Comparison of ENCODE assay signal across 8 cellular contexts in the genomic region with DNA sequence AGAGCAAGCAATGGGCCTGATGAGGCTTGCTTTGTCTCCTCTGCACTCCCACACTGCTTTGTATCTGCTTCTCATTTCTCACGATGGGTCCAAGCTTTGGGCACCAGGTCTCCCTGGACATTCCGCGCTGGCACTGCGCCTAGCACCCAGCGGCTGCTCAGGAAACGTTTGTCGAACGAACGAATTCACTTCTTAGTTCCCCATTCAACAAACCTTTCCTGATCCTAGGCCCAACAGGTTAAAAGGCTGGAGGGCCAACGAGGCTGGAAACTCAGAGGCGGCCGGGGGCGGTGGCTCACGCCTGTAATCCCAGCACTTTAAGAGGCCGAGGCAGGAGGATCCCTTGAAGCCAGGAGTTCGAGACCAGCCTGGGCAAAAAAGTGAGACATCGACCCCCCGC. TPM values are rescaled to one million over a fixed set of nuclear protein-coding genes. Genes with fewer than 3 reads are reported as not detected.
DNase-seq lines count a peak whose midpoint lies in the region; ATAC-seq and TF ChIP-seq lines count a peak whose summit lies in the region.

No MANE protein-coding gene starts in this region.

- H3K4me3 Mint-ChIP-seq in T-helper 2 cell treated with Interferon-gamma antibody and Interleukin-4, amounts not matched to agents 5 μg/mL and 100 μg/mL, for 36 hours: peak overlapping the region; percentile 96

- peaks cover 53% of the 10 kb centered on the region for H3K4me1 Mint-ChIP-seq in T-helper 2 cell treated with Interferon-gamma antibody and Interleukin-4, amounts not matched to agents 5 μg/mL and 100 μg/mL, for 36 hours (ENCODE audit: low read depth)

- no peaks in the 10 kb centered on the region for H3K9me3 Mint-ChIP-seq in T-helper 2 cell treated with Interferon-gamma antibody and Interleukin-4, amounts not matched to agents 5 μg/mL and 100 μg/mL, for 36 hours

- ATAC-seq in thoracic aorta (ENCODE audit: insufficient number of reproducible peaks, low FRiP score, low read depth) (no peak), HG03469 (IDR thresholded peaks at IDR 0.05; ENCODE audit: unreplicated experiment) (no peak)

- no peaks in the 10 kb centered on the region for H3K36me3 ChIP-seq in thoracic aorta

- H3K27ac ChIP-seq in thoracic aorta: peak overlapping the region; percentile 81 to 82

- no peaks in the 10 kb centered on the region for H3K27me3 Mint-ChIP-seq in T-helper 2 cell treated with Interferon-gamma antibody and Interleukin-4, amounts not matched to agents 5 μg/mL and 100 μg/mL, for 36 hours (ENCODE audit: low read depth)

- peaks cover 51 to 64% of the 10 kb centered on the region in 2 donors for H3K4me1 ChIP-seq in thoracic aorta (ENCODE audit: control insufficient read depth in 1 of 2, low read depth in 2 of 2)

- peaks cover 25% of the 10 kb centered on the region for H3K36me3 Mint-ChIP-seq in T-helper 2 cell treated with Interferon-gamma antibody and Interleukin-4, amounts not matched to agents 5 μg/mL and 100 μg/mL, for 36 hours (ENCODE audit: low read depth)

- peak overlapping the region; percentile 89 for H3K27ac Mint-ChIP-seq in T-helper 2 cell treated with Interferon-gamma antibody and Interleukin-4, amounts not matched to agents 5 μg/mL and 100 μg/mL, for 36 hours

- H3K9me3 ChIP-seq in iPS-18c (ENCODE audit: control insufficient read depth, insufficient read depth, low read length) (no peaks in the 10 kb centered on the region), thoracic aorta (no peaks in the 10 kb centered on the region)

- H3K4me3 ChIP-seq in iPS-18c (ENCODE audit: insufficient read depth, low read depth, low read length) (peak overlapping the region; percentile 94), thoracic aorta (peak overlapping the region; percentile 95)

- TF ChIP-seq CTCF in thoracic aorta (IDR thresholded peaks at IDR 0.05): no peak

- DNase-seq in T-helper 2 cell treated with Interferon-gamma antibody and Interleukin-4, amounts not matched to agents 5 μg/mL and 100 μg/mL, for 36 hours (ENCODE audit: low spot score): no peak
- no peak for DNase-seq in T-helper 2 cell
- peak; percentile 41 to 48 for DNase-seq in activated T-cell treated with anti-CD3 and anti-CD28 coated beads, Interleukin-2, amount 50 U/mL, for 48 hours
- DNase-seq in thoracic aorta (ENCODE audit: low spot score): no peak
- DNase-seq in LoVo (ENCODE audit: low spot score): no peak
- no peak for DNase-seq in hepatic stellate cell (ENCODE audit: low spot score)

- no peaks in the 10 kb centered on the region for H3K27me3 ChIP-seq in thoracic aorta (replicated peaks; ENCODE audit: insufficient read depth)

RNA-seq across cellular contexts. Expression of a gene that starts 1.0 kb away (rescaled TPM):
- total RNA-seq in thoracic aorta: 10 to 100 TPM; 19.6 to 22.9 TPM

RNA-seq across cellular contexts. Expression of a gene that starts 17.4 kb away (rescaled TPM):
- total RNA-seq in thoracic aorta: 10 to 100 TPM; 29.5 to 43.4 TPM

Comparison
In these comparisons a context has a peak if more than half of its experiments do, and no peak if none do; other contexts are left out.
1. DNase-seq: peak in activated T-cell treated with anti-CD3 and anti-CD28 coated beads, Interleukin-2, amount 50 U/mL, for 48 hours (2 of 2); none in T-helper 2 cell treated with Interferon-gamma antibody and Interleukin-4, amounts not matched to agents 5 μg/mL and 100 μg/mL, for 36 hours (single experiment), T-helper 2 cell (0 of 5), thoracic aorta (single experiment), LoVo (single experiment) and hepatic stellate cell (single experiment).